In genomic region chr18:70221911-70222278, GRCh38 we compare ENCODE assay signal across 22 cellular contexts.
"Had no signal": no experiment of that assay in that cellular context is flagged by ENCODE, and none has a peak within 500 bp of the region (broad histone marks: within the 10 kb centered on the region; RNA-seq: fewer than 3 reads in every experiment).

No MANE protein-coding gene starts in this region.

- H3K4me2 ChIP-seq: hepatocyte had no signal

- H3K27ac ChIP-seq: body of pancreas, epithelial cell of prostate, hepatocyte, tibial nerve had no signal

- DNase-seq: activated CD4-positive, alpha-beta memory T cell treated with anti-CD3 and anti-CD28 coated beads, Interleukin-2, amount 10 ng/mL, durations not matched to agents 7 days and 5 days; activated CD4-positive, alpha-beta T cell treated with anti-CD3 and anti-CD28 coated beads for 48 hours; activated CD4-positive, CD25-positive, alpha-beta regulatory T cell; activated CD8-positive, alpha-beta memory T cell treated with anti-CD3 and anti-CD28 coated beads, Interleukin-2, amount 10 ng/mL, durations not matched to agents 7 days and 5 days; activated naive CD4-positive, alpha-beta T cell; activated naive CD8-positive, alpha-beta T cell treated with anti-CD3 and anti-CD28 coated beads for 36 hours; amniotic stem cell; body of pancreas; foreskin fibroblast; left cardiac atrium; naive thymus-derived CD8-positive, alpha-beta T cell; stimulated activated CD4-positive, alpha-beta T cell treated with anti-CD3 and anti-CD28 coated beads, Interleukin-12 subunit alpha, Interleukin-12 subunit beta, amount 100 ng/mL, for 4 hours; stimulated activated CD4-positive, alpha-beta T cell treated with anti-CD3 and anti-CD28 coated beads, Interleukin-1b, Interleukin-23, amount 100 ng/mL, for 48 hours; stimulated activated naive CD8-positive, alpha-beta T cell treated with anti-CD3 and anti-CD28 coated beads, Interleukin-15, Interleukin-2, amounts not matched to agents 100 U/mL and 50 U/mL, for 24 hours; T1000 had no signal

- ATAC-seq: activated CD8-positive, alpha-beta memory T cell treated with anti-CD3 and anti-CD28 coated beads, Interleukin-2, amount 10 ng/mL, durations not matched to agents 7 days and 5 days; activated T-helper 17 cell treated with anti-CD3 and anti-CD28 coated beads, Interleukin-2, amount 50 U/mL, for 72 hours; body of pancreas; naive thymus-derived CD8-positive, alpha-beta T cell; stimulated activated naive CD8-positive, alpha-beta T cell treated with anti-CD3 and anti-CD28 coated beads, Interleukin-15, Interleukin-2, amounts not matched to agents 100 U/mL and 50 U/mL, for 24 hours had no signal

- H3K36me3 ChIP-seq: tibial nerve had no signal

- H3K4me3 ChIP-seq: body of pancreas, hepatocyte, tibial nerve had no signal

- H3K4me1 ChIP-seq: body of pancreas had no signal

- H3K79me2 ChIP-seq: hepatocyte had no signal

- H3K27me3 ChIP-seq: body of pancreas, tibial nerve had no signal

- H2AFZ ChIP-seq: hepatocyte had no signal

- FAIRE-seq: colon, islet of Langerhans, urothelium cell line had no signal
